In the genomic region with DNA sequence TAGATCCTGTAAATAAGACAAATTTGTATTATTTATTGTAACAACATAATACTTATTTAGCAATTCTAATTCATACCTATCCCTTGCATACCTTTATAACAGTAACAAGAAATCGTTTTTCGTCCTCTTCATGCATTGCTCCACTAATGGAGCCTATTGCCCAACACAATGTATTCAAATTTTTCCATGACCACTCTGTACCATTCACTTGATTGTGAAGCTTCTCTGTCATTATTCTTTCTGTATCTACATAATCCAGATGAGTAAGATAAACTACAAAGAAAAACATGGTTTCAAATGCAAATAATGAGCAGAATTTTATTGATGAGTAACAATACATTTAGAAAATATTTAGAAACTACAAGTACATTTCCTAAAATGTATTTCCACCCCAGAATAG, we compare ENCODE assay signal across 13 cellular contexts.
"Had no signal": no experiment of that assay in that cellular context is flagged by ENCODE, and none has a peak within 500 bp of the region (broad histone marks: within the 10 kb centered on the region; RNA-seq: fewer than 3 reads in every experiment).

No MANE protein-coding gene starts in this region.

- H3K4me2 ChIP-seq: hepatocyte had no signal

- H2AFZ ChIP-seq: hepatocyte, parathyroid adenoma had no signal

- H3K9ac ChIP-seq: parathyroid adenoma had no signal

- H3K9me3 ChIP-seq: stomach, thoracic aorta had no signal

- H3K4me3 ChIP-seq: hepatocyte, stomach, thoracic aorta had no signal

- H3K4me1 ChIP-seq: parathyroid adenoma, stomach had no signal

- DNase-seq: activated CD4-positive, alpha-beta T cell treated with anti-CD3 and anti-CD28 coated beads for 48 hours; activated gamma-delta T cell; caudate nucleus; cortex of kidney; effector CD8-positive, alpha-beta T cell; kidney glomerular epithelial cell; retina; stimulated activated CD4-positive, alpha-beta T cell treated with anti-CD3 and anti-CD28 coated beads, Interleukin-15, amount 100 ng/mL, for 24 hours; stomach had no signal

- H3K27ac ChIP-seq: epithelial cell of prostate, hepatocyte, parathyroid adenoma, stomach, thoracic aorta had no signal

- H3K27me3 ChIP-seq: hepatocyte, stomach had no signal
